ENCODE assay signal across 8 cellular contexts in genomic region chr1:162530318-162530984, GRCh38. TPM values are rescaled to one million over a fixed set of nuclear protein-coding genes. Genes with fewer than 3 reads are reported as not detected.
DNase-seq lines count a peak whose midpoint lies in the region; ATAC-seq and TF ChIP-seq lines count a peak whose summit lies in the region.

No MANE protein-coding gene starts in this region.

- H3K27me3 ChIP-seq in esophagus muscularis mucosa: no peaks in the 10 kb centered on the region

- H3K36me3 ChIP-seq in esophagus muscularis mucosa: peaks cover 0 to 25% (median 13%) of the 10 kb centered on the region in 4 donors

- no peak for TF ChIP-seq EP300 in esophagus muscularis mucosa (IDR thresholded peaks at IDR 0.05)

- ATAC-seq in GM21447 (IDR thresholded peaks at IDR 0.05; ENCODE audit: unreplicated experiment): peak; percentile 97
- ATAC-seq in HG03432 (IDR thresholded peaks at IDR 0.05; ENCODE audit: unreplicated experiment): peak; percentile 96

- H3K9me3 ChIP-seq in esophagus muscularis mucosa: no peaks in the 10 kb centered on the region

- intact Hi-C loops in esophagus muscularis mucosa (cut with DNase I): no loop called here

- H3K4me1 ChIP-seq in esophagus muscularis mucosa: no peaks in the 10 kb centered on the region

- H3K27ac ChIP-seq in esophagus muscularis mucosa (replicated peaks in 1 of 4): no peak overlapping the region

- DNase-seq in GM12865 (ENCODE audit: low read depth) (peak; percentile 79), dermis blood vessel endothelial cell (peak; percentile 41), HUDEP-2 (lab: John Stamatoyannopoulos, UW; ENCODE audit: unreplicated experiment in 76 of 76) (no peak), esophagus muscularis mucosa (ENCODE audit: extremely low spot score) (no peak), foreskin melanocyte (no peak), erythroblast (lab: John Stamatoyannopoulos, UW) (no peak)

- H3K4me3 ChIP-seq in GM12865 (ENCODE audit: low read depth, low read length) (no peak overlapping the region), esophagus muscularis mucosa (no peak overlapping the region)

- WGBS in esophagus muscularis mucosa: 79% methylated on average over 7 of the region's 7 CpGs

- TF ChIP-seq POLR2A in esophagus muscularis mucosa (IDR thresholded peaks at IDR 0.05; ENCODE audit: low read depth) (no peak), erythroblast (IDR thresholded peaks at IDR 0.05; ENCODE audit: low read length) (no peak)

- TF ChIP-seq CTCF in GM12865 (IDR thresholded peaks at IDR 0.05; ENCODE audit: insufficient read depth, low read depth, low read length, missing control alignments) (no peak), esophagus muscularis mucosa (IDR thresholded peaks at IDR 0.05) (no peak)

RNA-seq across cellular contexts. Expression of gene UAP1, which starts 31.1 kb away (rescaled TPM):
- total RNA-seq in dermis blood vessel endothelial cell (66.2 and 72.1 TPM in 2 replicates), esophagus muscularis mucosa (100 to 1,000 TPM in 1 of 4 donors, 10 to 100 TPM in 3; 51.5 to 246 (median 61.8) TPM)

RNA-seq across cellular contexts. Expression of gene UHMK1, which starts 32.8 kb away (rescaled TPM):
- total RNA-seq in dermis blood vessel endothelial cell (68.8 and 71.1 TPM in 2 replicates), esophagus muscularis mucosa (10 to 100 TPM; 25.3 to 34.4 (median 30.6) TPM)

Comparison
In these comparisons a context has a peak if more than half of its experiments do, and no peak if none do; other contexts are left out.
1. DNase-seq: peak in GM12865 (single experiment) and dermis blood vessel endothelial cell (single experiment); none in HUDEP-2 (0 of 76), esophagus muscularis mucosa (single experiment), foreskin melanocyte (single experiment) and erythroblast (0 of 2).